ENCODE assay signal across 8 cellular contexts in genomic region chrX:75155454-75155829, GRCh38. TPM values are rescaled to one million over a fixed set of nuclear protein-coding genes. Genes with fewer than 3 reads are reported as not detected.
DNase-seq lines count a peak whose midpoint lies in the region; ATAC-seq and TF ChIP-seq lines count a peak whose summit lies in the region.

No MANE protein-coding gene starts in this region.

- H3K4me3 ChIP-seq in Caco-2 (ENCODE audit: low read depth, low read length) (peak overlapping the region; percentile 65), iPS DF 6.9 (ENCODE audit: low read length) (peak overlapping the region; percentile 59; the same call in 1 of the 2 replicates)

- DNase-seq in Caco-2 (no peak), iPS DF 6.9 (ENCODE audit: low read depth, low spot score) (no peak), iPS-NIHi11 (ENCODE audit: low spot score) (no peak)
- DNase-seq in activated naive CD4-positive, alpha-beta T cell treated with anti-CD3 and anti-CD28 coated beads, Interleukin-2, amount 50 U/mL, for 72 hours (ENCODE audit: low spot score in 2 of 2): no peak
- DNase-seq in stimulated activated effector memory CD8-positive, alpha-beta T cell treated with anti-CD3 and anti-CD28 coated beads, Interleukin-12 subunit alpha, Interleukin-12 subunit beta, amount 100 ng/mL, for 72 hours (ENCODE audit: low spot score in 2 of 2): no peak
- DNase-seq in activated CD4-positive, alpha-beta T cell treated with anti-CD3 and anti-CD28 coated beads for 1 hour: no peak

- peak overlapping the region; percentile 99 for H3K4me3 Mint-ChIP-seq in Caco-2 (ENCODE audit: unreplicated experiment)
- peak overlapping the region; percentile 99 for H3K4me3 Mint-ChIP-seq in stimulated activated effector memory CD8-positive, alpha-beta T cell treated with anti-CD3 and anti-CD28 coated beads, Interleukin-12 subunit alpha, Interleukin-12 subunit beta, amount 100 ng/mL, for 72 hours

- peaks cover 13% of the 10 kb centered on the region for H3K4me1 Mint-ChIP-seq in Caco-2 (ENCODE audit: low read depth, unreplicated experiment)
- H3K4me1 Mint-ChIP-seq in stimulated activated effector memory CD8-positive, alpha-beta T cell treated with anti-CD3 and anti-CD28 coated beads, Interleukin-12 subunit alpha, Interleukin-12 subunit beta, amount 100 ng/mL, for 72 hours: peaks cover 23% of the 10 kb centered on the region

- no peaks in the 10 kb centered on the region for H3K36me3 Mint-ChIP-seq in Caco-2 (ENCODE audit: insufficient read depth, unreplicated experiment)
- H3K36me3 Mint-ChIP-seq in activated naive CD4-positive, alpha-beta T cell treated with anti-CD3 and anti-CD28 coated beads, Interleukin-2, amount 50 U/mL, for 72 hours: peaks cover 6 to 16% of the 10 kb centered on the region in 2 donors
- H3K36me3 Mint-ChIP-seq in stimulated activated effector memory CD8-positive, alpha-beta T cell treated with anti-CD3 and anti-CD28 coated beads, Interleukin-12 subunit alpha, Interleukin-12 subunit beta, amount 100 ng/mL, for 72 hours: peaks cover 7% of the 10 kb centered on the region

- no peaks in the 10 kb centered on the region for H3K27me3 ChIP-seq in Caco-2 (replicated peaks; ENCODE audit: control insufficient read depth, insufficient read depth, low read length)
- H3K27me3 ChIP-seq in iPS DF 6.9 (ENCODE audit: control insufficient read depth, insufficient read depth, low read length): no peaks in the 10 kb centered on the region

- TSS peak; percentile 45 for BruUV-seq in Caco-2 (replicated peaks; lab: Mats Ljungman, UMichigan)

- intact Hi-C loops in Caco-2 (cut with micrococcal nuclease; ENCODE audit: unreplicated experiment): loop anchor here (10.0 kb wide), 1 partner anchor 119 kb away; the partner anchor contains the start of gene UPRT

- no peaks in the 10 kb centered on the region for H3K36me3 ChIP-seq in Caco-2 (ENCODE audit: control insufficient read depth, insufficient read depth, low read length)
- H3K36me3 ChIP-seq in iPS DF 6.9 (ENCODE audit: control insufficient read depth, insufficient read depth, low read length): no peaks in the 10 kb centered on the region

- H3K9me3 ChIP-seq in Caco-2: no peaks in the 10 kb centered on the region
- H3K9me3 ChIP-seq in iPS DF 6.9 (ENCODE audit: control insufficient read depth, insufficient read depth, low read length): no peaks in the 10 kb centered on the region

- no peak overlapping the region for H3K27ac ChIP-seq in iPS DF 6.9 (ENCODE audit: low read length)

- CTCF ChIA-PET in Caco-2 (lab: Charles Lee): interaction anchor here (1.2 kb wide), 1 partner anchor 231 kb away, joined by 4 read pairs; the partner anchor contains the start of gene NEXMIF

- H3K9me3 Mint-ChIP-seq in Caco-2 (ENCODE audit: unreplicated experiment): no peaks in the 10 kb centered on the region
- no peaks in the 10 kb centered on the region for H3K9me3 Mint-ChIP-seq in activated naive CD4-positive, alpha-beta T cell treated with anti-CD3 and anti-CD28 coated beads, Interleukin-2, amount 50 U/mL, for 72 hours
- no peaks in the 10 kb centered on the region for H3K9me3 Mint-ChIP-seq in stimulated activated effector memory CD8-positive, alpha-beta T cell treated with anti-CD3 and anti-CD28 coated beads, Interleukin-12 subunit alpha, Interleukin-12 subunit beta, amount 100 ng/mL, for 72 hours

- TF ChIP-seq CTCF in Caco-2 (IDR thresholded peaks at IDR 0.05; ENCODE audit: insufficient read depth in 1 of 2, low read depth in 1 of 2, low read length in 1 of 2, severe bottlenecking in 1 of 2, unreplicated experiment in 1 of 2): no peak

- peak overlapping the region; percentile 99 for H3K27ac Mint-ChIP-seq in Caco-2 (ENCODE audit: unreplicated experiment)
- H3K27ac Mint-ChIP-seq in activated naive CD4-positive, alpha-beta T cell treated with anti-CD3 and anti-CD28 coated beads, Interleukin-2, amount 50 U/mL, for 72 hours: peak overlapping the region; percentile 97 to 99
- H3K27ac Mint-ChIP-seq in stimulated activated effector memory CD8-positive, alpha-beta T cell treated with anti-CD3 and anti-CD28 coated beads, Interleukin-12 subunit alpha, Interleukin-12 subunit beta, amount 100 ng/mL, for 72 hours: peak overlapping the region; percentile 99

- ATAC-seq in GM19467 (IDR thresholded peaks at IDR 0.05; ENCODE audit: unreplicated experiment) (peak; percentile 22), HG03571 (IDR thresholded peaks at IDR 0.05; ENCODE audit: unreplicated experiment) (peak; percentile 40)
- ATAC-seq in activated naive CD4-positive, alpha-beta T cell treated with anti-CD3 and anti-CD28 coated beads, Interleukin-2, amount 50 U/mL, for 72 hours: peak; percentile 63 to 67
- ATAC-seq in stimulated activated effector memory CD8-positive, alpha-beta T cell treated with anti-CD3 and anti-CD28 coated beads, Interleukin-12 subunit alpha, Interleukin-12 subunit beta, amount 100 ng/mL, for 72 hours: peak; percentile 80

- no CpG with 5 or more reads among the region's 6 CpGs for WGBS in iPS DF 6.9 (ENCODE audit: insufficient coverage, insufficient read length)

- no peaks in the 10 kb centered on the region for H3K27me3 Mint-ChIP-seq in Caco-2 (ENCODE audit: insufficient read depth, unreplicated experiment)

- H3K4me1 ChIP-seq in Caco-2 (no peaks in the 10 kb centered on the region), iPS DF 6.9 (ENCODE audit: control insufficient read depth, insufficient read depth, low read length) (no peaks in the 10 kb centered on the region)

- POLR2A ChIA-PET in Caco-2 (lab: Charles Lee): no interaction called here

RNA-seq across cellular contexts. Expression of gene ABCB7, which starts 0.6 kb away (rescaled TPM):
- total RNA-seq in Caco-2 (2022): 27.8 and 30.5 TPM in 2 replicates
- total RNA-seq in activated naive CD4-positive, alpha-beta T cell treated with anti-CD3 and anti-CD28 coated beads, Interleukin-2, amount 50 U/mL, for 72 hours: 10 to 100 TPM; 38.2 to 53.8 TPM

Comparison
In these comparisons a context has a peak if more than half of its experiments do, and no peak if none do; other contexts are left out.
1. ATAC-seq: peak in every context shown above with its lines; median percentile 80 in stimulated activated effector memory CD8-positive, alpha-beta T cell treated with anti-CD3 and anti-CD28 coated beads, Interleukin-12 subunit alpha, Interleukin-12 subunit beta, amount 100 ng/mL, for 72 hours; 65 in activated naive CD4-positive, alpha-beta T cell treated with anti-CD3 and anti-CD28 coated beads, Interleukin-2, amount 50 U/mL, for 72 hours; 40 in HG03571; 22 in GM19467.